ENCODE assay signal across 13 cellular contexts in the genomic region with DNA sequence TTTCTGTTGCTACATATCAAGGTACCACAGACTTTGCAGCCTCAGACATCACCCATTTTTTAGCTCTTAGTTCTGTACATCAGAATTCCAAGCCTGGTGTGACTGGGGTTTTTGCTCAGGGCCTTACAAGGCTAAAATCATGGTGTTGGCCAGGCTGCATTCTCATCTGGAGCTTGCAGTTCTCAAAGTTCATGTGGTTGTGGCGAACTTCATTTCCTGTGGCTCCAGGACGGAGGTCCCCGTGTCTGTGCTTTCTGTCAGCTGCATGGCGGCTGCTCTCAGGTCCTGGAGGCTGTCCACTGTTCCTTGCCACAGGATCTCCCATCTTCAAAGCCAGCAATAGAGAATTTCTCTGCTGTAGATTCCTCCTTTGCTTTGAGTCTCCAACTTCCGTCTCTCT.
"Had no signal": no experiment of that assay in that cellular context is flagged by ENCODE, and none has a peak within 500 bp of the region (broad histone marks: within the 10 kb centered on the region; RNA-seq: fewer than 3 reads in every experiment).

No MANE protein-coding gene starts in this region.

- ATAC-seq: foreskin keratinocyte, lower lobe of right lung, sciatic nerve had no signal

- H3K27ac Mint-ChIP-seq: nephron, type B pancreatic cell had no signal

- H3K27me3 Mint-ChIP-seq: type B pancreatic cell had no signal

- H3K9me3 Mint-ChIP-seq: nephron, type B pancreatic cell had no signal

- DNase-seq: activated CD4-positive, CD25-positive, alpha-beta regulatory T cell treated with anti-CD3 and anti-CD28 coated beads, Interleukin-2, amount 50 U/mL, for 72 hours; activated gamma-delta T cell; activated T-cell treated with anti-CD3 and anti-CD28 coated beads, Interleukin-2, amount 50 U/mL, for 48 hours; aorta; foreskin keratinocyte; islet precursor cell; lower lobe of right lung; nucleus accumbens; stimulated activated CD4-positive, alpha-beta T cell treated with anti-CD3 and anti-CD28 coated beads, Interleukin-4, amount 100 ng/mL, for 4 hours; stomach had no signal

- H3K4me3 Mint-ChIP-seq: nephron, type B pancreatic cell had no signal
